ENCODE assay signal across 22 cellular contexts in the genomic region with DNA sequence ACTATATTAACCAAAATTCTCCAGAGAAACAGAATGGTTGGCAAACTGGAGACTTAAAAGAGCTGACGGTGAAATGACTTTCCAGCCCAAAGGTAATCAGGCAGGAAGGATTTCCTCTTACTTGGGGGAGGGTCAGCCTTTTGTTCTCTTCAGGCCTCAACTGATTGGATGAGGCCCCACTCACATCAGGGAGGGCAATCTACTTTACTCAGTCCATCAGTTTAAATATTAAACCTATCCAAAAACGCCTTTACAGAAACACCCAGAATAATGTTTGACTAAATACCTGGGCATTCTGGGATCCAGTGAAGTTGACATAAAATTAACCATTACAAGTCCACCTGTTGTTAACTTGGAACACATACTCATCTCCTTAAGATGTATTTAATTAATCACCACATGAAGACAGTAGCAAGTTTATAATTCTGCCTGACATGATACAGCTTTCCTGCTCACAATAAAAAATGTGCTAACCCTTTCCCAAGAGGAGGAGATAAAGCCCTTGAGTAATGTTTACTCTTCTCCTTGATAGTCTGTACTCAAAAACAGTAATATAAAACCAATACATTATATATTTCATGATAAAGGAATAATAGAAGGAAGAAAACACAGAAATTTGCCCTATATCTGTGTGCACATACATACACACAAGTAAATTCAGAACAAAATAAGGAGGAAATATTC.
A peak's percentile ranks its signal among the peaks of the same experiment; 100 is the strongest.
DNase-seq lines count a peak whose midpoint lies in the region; ATAC-seq and TF ChIP-seq lines count a peak whose summit lies in the region.
"Had no signal": no experiment of that assay in that cellular context is flagged by ENCODE, and none has a peak within 500 bp of the region (broad histone marks: within the 10 kb centered on the region; RNA-seq: fewer than 3 reads in every experiment).

No MANE protein-coding gene starts in this region.

- H2BK15ac ChIP-seq in mesendoderm (replicated peaks; ENCODE audit: low read depth) = no peak overlapping the region

- no peaks in the 10 kb centered on the region for H3K79me1 ChIP-seq in mesendoderm (ENCODE audit: low read length)

- peak overlapping the region; percentile 13 for H4K8ac ChIP-seq in mesendoderm (ENCODE audit: low read depth, low read length)

- DNase-seq in Caki2 (ENCODE audit: low read depth) (peak; percentile 30), PC-3 (no peak), mesendoderm (no peak), OCI-M1 (lab: John Stamatoyannopoulos, UW) (no peak), glomerular visceral epithelial cell (ENCODE audit: extremely low spot score) (no peak)
- DNase-seq: CD8-positive, alpha-beta memory T cell; DMS 273 treated with DMSO at 0.1 percent for 48 hours; EL; HCEC 1CT; NCI-H1105; NCI-H446; NCI-H748 treated with DMSO at 0.1 percent for 48 hours; NK-92 treated with Interleukin-12 subunit alpha and Interleukin-12 subunit beta, amount 100 ng/mL, for 24 hours; RPMI8226; SHP77 treated with DMSO at 0.1 percent for 48 hours; SK-N-SH; T-cell had no signal

- H3K4me2 ChIP-seq in PC-3 (ENCODE audit: low read length) (no peak overlapping the region), mesendoderm (ENCODE audit: low read length) (no peak overlapping the region)
- H3K4me2 ChIP-seq: BLaER1 treated with 17β-estradiol and CSF1 and Interleukin-3, amounts not matched to agents 10 nM and 100 nM; GM23338; SK-N-SH had no signal

- CTCF ChIA-PET in HEK293 (lab: Yijun Ruan, JAX) = no interaction called here
- CTCF ChIA-PET in PC-3 (lab: Charles Lee) = no interaction called here

- H3K36me3 ChIP-seq in HEK293 (ENCODE audit: control insufficient read depth in 2 of 2, insufficient read depth in 1 of 2, low read length in 2 of 2) (no peaks in the 10 kb centered on the region), PC-3 (ENCODE audit: low read depth, low read length) (no peaks in the 10 kb centered on the region), mesendoderm (ENCODE audit: control insufficient read depth, insufficient read depth, low read length) (no peaks in the 10 kb centered on the region)

- H3K27me3 ChIP-seq in PC-3 (ENCODE audit: low read length) (no peaks in the 10 kb centered on the region), mesendoderm (ENCODE audit: insufficient read depth, low read length, poor library complexity) (no peaks in the 10 kb centered on the region)
- H3K27me3 ChIP-seq: BLaER1 treated with 17β-estradiol and CSF1 and Interleukin-3, amounts not matched to agents 10 nM and 100 nM had no signal

- no peak overlapping the region for H3K56ac ChIP-seq in mesendoderm (ENCODE audit: low read length)

- in situ Hi-C loops in Caki2 (cut with HindIII; ENCODE audit: low pct_unique_long_range_greater_than_20kb, low sequenced_read_pairs) = no loop called here

- H3K9me2 ChIP-seq in PC-3 (replicated peaks; ENCODE audit: low read length) = no peaks in the 10 kb centered on the region
- H3K9me2 ChIP-seq: SK-N-SH had no signal

- POLR2A ChIA-PET in HEK293 (lab: Yijun Ruan, JAX) = no interaction called here
- POLR2A ChIA-PET in PC-3 (lab: Charles Lee; ENCODE audit: unreplicated experiment) = no interaction called here

- H3K23ac ChIP-seq in mesendoderm (ENCODE audit: low read length) = no peak overlapping the region

- H3K27ac ChIP-seq in HEK293 (ENCODE audit: extremely low read depth, low read depth, low read length) (no peak overlapping the region), PC-3 (ENCODE audit: low read length) (no peak overlapping the region), mesendoderm (ENCODE audit: low read depth, low read length) (no peak overlapping the region)
- H3K27ac ChIP-seq: BLaER1 treated with 17β-estradiol and CSF1 and Interleukin-3, amounts not matched to agents 10 nM and 100 nM had no signal

- no peak overlapping the region for H2BK120ac ChIP-seq in mesendoderm (ENCODE audit: low read depth, low read length)

- TF ChIP-seq CTCF in HEK293 (tag by site-specific recombination; IDR thresholded peaks at IDR 0.05) = no peak
- TF ChIP-seq CTCF in PC-3 (conservative IDR thresholded peaks at IDR 0.05; ENCODE audit: low read depth, low read length) = no peak

- no peaks in the 10 kb centered on the region for H4K20me1 ChIP-seq in PC-3 (ENCODE audit: low read length)
- H4K20me1 ChIP-seq: BLaER1 treated with 17β-estradiol and CSF1 and Interleukin-3, amounts not matched to agents 10 nM and 100 nM had no signal

- BruUV-seq in PC-3 (replicated peaks; lab: Mats Ljungman, UMichigan) = no TSS peak

- no peak overlapping the region for H4K5ac ChIP-seq in mesendoderm (ENCODE audit: low read length)

- H2BK5ac ChIP-seq in mesendoderm (ENCODE audit: low read length) = no peak overlapping the region

- no CpG with 5 or more reads among the region's 2 CpGs for WGBS in mesendoderm (ENCODE audit: extremely low coverage, insufficient coverage, low lambda C conversion rate)

- H2AK5ac ChIP-seq in mesendoderm (ENCODE audit: low read length) = no peak overlapping the region

- ATAC-seq in PC-3 = 0 out of 2 replicates have a peak, but pooled peaks have one; percentile 22
- no peak for ATAC-seq in HG02623 (IDR thresholded peaks at IDR 0.05; ENCODE audit: unreplicated experiment)
- ATAC-seq: GM12878, GM23338, T-cell had no signal

- no peak overlapping the region for H3K4ac ChIP-seq in mesendoderm (ENCODE audit: low read depth, low read length)

- intact Hi-C loops in PC-3 (cut with micrococcal nuclease) = no loop called here

- no peaks in the 10 kb centered on the region for H3F3A ChIP-seq in PC-3 (ENCODE audit: low read length, unreplicated experiment)

- no peak overlapping the region for H2AFZ ChIP-seq in PC-3 (ENCODE audit: low read length)
- H2AFZ ChIP-seq: GM23338 had no signal

- H3K9ac ChIP-seq in PC-3 (ENCODE audit: low read length) (no peak overlapping the region), mesendoderm (ENCODE audit: low read length) (no peak overlapping the region)
- H3K9ac ChIP-seq: BLaER1 treated with 17β-estradiol and CSF1 and Interleukin-3, amounts not matched to agents 10 nM and 100 nM; SK-N-SH had no signal

- H3K79me2 ChIP-seq in PC-3 (ENCODE audit: low read length) = no peaks in the 10 kb centered on the region
- H3K79me2 ChIP-seq in mesendoderm (ENCODE audit: control insufficient read depth, insufficient read depth, low read length) = no peaks in the 10 kb centered on the region

- H3K18ac ChIP-seq in mesendoderm (ENCODE audit: low read length) = no peak overlapping the region

- H3K9me3 ChIP-seq in HEK293 (ENCODE audit: control insufficient read depth, insufficient read depth, low read depth, low read length) (no peaks in the 10 kb centered on the region), PC-3 (ENCODE audit: low read length) (peaks cover 4% of the 10 kb centered on the region; the same call in 1 of the 2 replicates)

- H3K4me1 ChIP-seq in HEK293 (ENCODE audit: control insufficient read depth, insufficient read depth, low read length) (no peaks in the 10 kb centered on the region), PC-3 (ENCODE audit: insufficient read depth, low read length) (peaks cover 5% of the 10 kb centered on the region; the same call in 1 of the 2 replicates), mesendoderm (ENCODE audit: control insufficient read depth, low read depth, low read length) (no peaks in the 10 kb centered on the region)

- H3K4me3 ChIP-seq in HEK293 (ENCODE audit: low read depth, low read length) (no peak overlapping the region), PC-3 (ENCODE audit: low read length) (no peak overlapping the region), mesendoderm (ENCODE audit: low read length) (no peak overlapping the region)
- H3K4me3 ChIP-seq: BLaER1 treated with 17β-estradiol and CSF1 and Interleukin-3, amounts not matched to agents 10 nM and 100 nM; GM12878; GM23338 had no signal

TF ChIP-seq in HEK293, 187 proteins besides CTCF, POLR2A, EP300 and RAD21:
- TF ChIP-seq SCRT2 (tag by site-specific recombination; IDR thresholded peaks at IDR 0.05) (0 out of 2 replicates have a peak, but pooled peaks have one; percentile 29), ZFP3 (tag by site-specific recombination; IDR thresholded peaks at IDR 0.05; ENCODE audit: low read depth) (no peak)
